Comparison of ENCODE assay signal across 1 cellular context in genomic region chr15:40308844-40309189, GRCh38.
TF ChIP-seq lines count a peak whose summit lies in the region.

No MANE protein-coding gene starts in this region.

TF ChIP-seq in HepG2, 621 proteins besides CTCF, POLR2A, EP300 and RAD21:
- no peak for TF ChIP-seq LBX2 (CRISPR knock-in tag; IDR thresholded peaks at IDR 0.05; ENCODE audit: borderline replicate concordance)
- TF ChIP-seq ZSCAN5A (CRISPR knock-in tag; IDR thresholded peaks at IDR 0.05; ENCODE audit: borderline replicate concordance) = no peak
- no peak for TF ChIP-seq TERF1 (CRISPR knock-in tag; IDR thresholded peaks at IDR 0.05)
- no peak for TF ChIP-seq MIER2 (CRISPR knock-in tag; IDR thresholded peaks at IDR 0.05)
- TF ChIP-seq RFX1 (IDR thresholded peaks at IDR 0.05) = no peak
- TF ChIP-seq ZFP36 (IDR thresholded peaks at IDR 0.05; ENCODE audit: borderline replicate concordance, low read depth, low read length, partially characterized antibody) = no peak
- no peak for TF ChIP-seq ZNF737 (CRISPR knock-in tag; IDR thresholded peaks at IDR 0.05; ENCODE audit: borderline replicate concordance)
- no peak for TF ChIP-seq ZBTB8A (CRISPR knock-in tag; IDR thresholded peaks at IDR 0.05; ENCODE audit: borderline replicate concordance, low read depth)
- no peak for TF ChIP-seq ZNF276 (CRISPR knock-in tag; IDR thresholded peaks at IDR 0.05; ENCODE audit: low read depth)
- TF ChIP-seq ZBTB42 (CRISPR knock-in tag; IDR thresholded peaks at IDR 0.05) = no peak
TF ChIP-seq in HepG2: peak in this region for 0.
